ENCODE assay signal across 7 cellular contexts in the genomic region with DNA sequence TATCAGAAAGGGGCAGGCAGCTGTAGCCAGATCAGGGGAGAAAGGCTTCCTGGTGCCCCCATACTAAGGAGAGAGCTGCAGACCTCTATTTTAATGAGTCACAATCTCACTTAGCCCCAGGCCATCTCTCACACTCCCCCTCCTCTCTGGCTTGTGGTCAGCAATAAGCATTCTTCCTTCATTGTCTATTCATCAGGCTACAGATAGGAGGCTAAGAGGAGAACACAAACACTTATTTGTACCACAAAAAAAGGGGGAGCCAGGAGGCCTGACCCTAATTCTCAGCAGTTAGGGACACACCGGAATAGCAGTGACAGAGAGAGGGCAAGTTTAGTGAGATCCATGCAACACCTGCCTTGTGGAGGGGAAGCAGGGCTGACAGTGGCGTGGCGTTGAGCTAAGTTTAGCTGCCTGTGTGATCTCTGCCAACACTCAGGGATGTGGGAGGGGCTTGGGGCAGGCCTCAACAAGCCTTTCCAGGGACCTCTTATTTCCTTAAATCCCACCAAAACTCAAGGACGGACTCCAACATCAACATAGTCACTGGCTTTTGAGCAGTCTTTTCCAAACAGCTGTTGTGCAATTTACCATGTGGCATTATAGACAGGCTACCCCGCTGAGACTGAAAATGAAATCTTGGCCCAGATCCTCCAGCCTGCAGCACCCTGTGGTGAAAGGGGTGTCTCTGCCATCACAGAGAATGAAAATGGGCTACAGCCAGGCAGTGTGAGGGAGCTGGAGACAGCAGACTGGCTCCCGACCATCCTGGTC.
DNase-seq lines count a peak whose midpoint lies in the region; ATAC-seq and TF ChIP-seq lines count a peak whose summit lies in the region.

No MANE protein-coding gene starts in this region.

- no peaks in the 10 kb centered on the region for H3K36me3 ChIP-seq in tibial artery

- intact Hi-C loops in Right ventricle myocardium inferior (cut with DNase I) (no loop called here), tibial artery (cut with DNase I; ENCODE audit: low total_unique reads) (no loop called here)

- peaks cover 0 to 23% (median 10%) of the 10 kb centered on the region in 4 donors for H3K4me1 ChIP-seq in tibial artery

- H3K4me3 ChIP-seq in tibial artery = peak overlapping the region in 1 of 2 donors; percentile 6

- ATAC-seq in Right ventricle myocardium inferior (peak; percentile 89), HG03432 (IDR thresholded peaks at IDR 0.05; ENCODE audit: unreplicated experiment) (no peak), HG03571 (IDR thresholded peaks at IDR 0.05; ENCODE audit: unreplicated experiment) (no peak)

- peak in 1 of 2 experiments; percentile 6 for TF ChIP-seq CTCF in tibial artery (IDR thresholded peaks at IDR 0.05)

- H3K27me3 ChIP-seq in tibial artery = no peaks in the 10 kb centered on the region

- H3K9me3 ChIP-seq in tibial artery = no peaks in the 10 kb centered on the region

- DNase-seq in MV-4-11 (lab: John Stamatoyannopoulos, UW) (peak; percentile 28), SHP77 treated with DMSO at 0.1 percent for 48 hours (lab: John Stamatoyannopoulos, UW) (peak; percentile 64), Right ventricle myocardium inferior (ENCODE audit: missing footprints) (no peak), tibial artery (peak; percentile 82 to 92)
- no peak for DNase-seq in activated CD4-positive, CD25-positive, alpha-beta regulatory T cell treated with anti-CD3 and anti-CD28 coated beads, Interleukin-2, amount 50 U/mL, for 72 hours

- H3K27ac ChIP-seq in tibial artery = peak overlapping the region; percentile 76 to 82

Comparison
In these comparisons a context has a peak if more than half of its experiments do, and no peak if none do; other contexts are left out.
1. DNase-seq: peak in MV-4-11 (single experiment), SHP77 treated with DMSO at 0.1 percent for 48 hours (single experiment) and tibial artery (2 of 2); none in Right ventricle myocardium inferior (single experiment) and activated CD4-positive, CD25-positive, alpha-beta regulatory T cell treated with anti-CD3 and anti-CD28 coated beads, Interleukin-2, amount 50 U/mL, for 72 hours (single experiment).